ENCODE assay signal across 27 cellular contexts in the genomic region with DNA sequence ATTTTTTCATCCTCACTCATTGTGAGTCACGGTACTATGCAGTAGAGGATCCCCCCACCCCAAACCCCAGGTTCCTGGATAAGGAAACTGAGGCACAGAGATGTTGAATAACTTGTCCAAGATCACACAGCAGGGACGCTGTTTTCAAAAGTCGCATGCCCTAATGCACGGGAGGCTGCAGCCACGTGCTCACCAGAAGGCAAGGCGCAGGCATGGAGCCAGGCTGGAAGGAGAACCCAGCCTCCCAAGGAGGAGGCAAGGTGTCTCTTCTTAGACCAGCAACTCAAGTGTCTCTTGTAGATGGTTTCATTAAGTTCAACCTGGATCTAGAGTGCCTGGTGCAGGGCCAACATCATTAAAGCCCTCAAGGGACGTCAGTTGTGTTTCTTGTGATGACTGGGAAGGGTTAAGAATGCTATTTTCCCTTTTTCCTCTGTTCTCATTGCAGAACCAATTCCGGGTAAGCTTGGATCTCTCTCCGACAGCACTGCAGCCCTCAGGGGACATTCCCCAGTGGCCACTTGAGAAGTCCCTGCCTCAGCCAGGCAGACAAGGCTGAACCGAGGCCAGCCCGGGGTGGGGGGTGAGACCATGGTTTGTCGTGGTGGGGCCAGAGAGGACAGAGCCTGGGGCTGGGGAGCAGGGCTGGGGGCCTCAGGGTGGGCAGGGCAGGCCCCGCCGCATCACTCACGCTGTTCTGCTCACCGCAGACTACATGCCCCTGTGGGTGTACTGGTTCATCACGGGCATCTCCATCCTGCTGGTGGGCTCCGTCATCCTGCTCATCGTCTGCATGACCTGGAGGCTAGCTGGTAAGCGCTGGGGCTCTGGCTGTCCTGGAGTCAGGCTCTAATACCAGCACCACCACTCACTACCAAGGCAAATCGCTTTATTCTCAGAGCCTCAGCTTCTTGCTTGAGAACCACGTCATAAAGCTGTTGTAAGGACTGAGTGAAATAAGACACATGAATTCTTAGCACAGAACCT. TPM values are rescaled to one million over a fixed set of nuclear protein-coding genes. Genes with fewer than 3 reads are reported as not detected.
DNase-seq lines count a peak whose midpoint lies in the region; ATAC-seq, FAIRE-seq and TF ChIP-seq lines count a peak whose summit lies in the region.
"Had no signal": no experiment of that assay in that cellular context is flagged by ENCODE, and none has a peak within 500 bp of the region (broad histone marks: within the 10 kb centered on the region; RNA-seq: fewer than 3 reads in every experiment).

No MANE protein-coding gene starts in this region.

- no peak for TF ChIP-seq RAD21 in H1 (IDR thresholded peaks at IDR 0.05 in 1 of 2, conservative IDR thresholded peaks at IDR 0.05 in 1 of 2; ENCODE audit: low read depth in 2 of 2, low read length in 2 of 2)

- no peak overlapping the region for H3K56ac ChIP-seq in H1 (replicated peaks; ENCODE audit: insufficient read length, low read depth, low read length)

- FAIRE-seq in H1 (lab: Jason Lieb, UNC): no peak

- DNase-seq in T-helper 2 cell treated with Interferon-gamma antibody and Interleukin-4, amounts not matched to agents 5 μg/mL and 100 μg/mL, for 36 hours (ENCODE audit: low spot score): no peak
- DNase-seq in T-helper 2 cell (no peak), natural killer cell (no peak), H1 (ENCODE audit: low read depth in 1 of 2, low spot score in 2 of 2) (no peak), upper lobe of right lung (peak; percentile 41), HEK293T (ENCODE audit: extremely low spot score) (no peak), C1 segment of cervical spinal cord (lab: John Stamatoyannopoulos, UW) (no peak)
- peak; percentile 32 for DNase-seq in natural killer cell treated with Interleukin-12 subunit alpha and Interleukin-12 subunit beta and Interleukin-15 and Interleukin-18, amount 100 ng/mL, for 72 hours (ENCODE audit: low spot score)
- DNase-seq: adrenal gland; brain microvascular endothelial cell; Caco-2; DND-41; effector memory CD8-positive, alpha-beta T cell; foreskin melanocyte; GOT3; left colon; MV-4-11; NCI-H1694; NCI-H510A; occipital lobe; SHP77; stimulated activated CD4-positive, alpha-beta T cell treated with anti-CD3 and anti-CD28 coated beads, Interleukin-4, amount 100 ng/mL, for 1 hour; stimulated activated naive B cell treated with anti-CD40 and anti-IgM and Interleukin-4, amounts not matched to agents 10 μg/mL and 1 μg/mL and 100 μg/mL, for 72 hours had no signal

- no peak overlapping the region for H2BK5ac ChIP-seq in H1 (ENCODE audit: low read depth, low read length)

- no peak overlapping the region for H3K4me2 ChIP-seq in H1 (ENCODE audit: insufficient read depth in 1 of 2, low read depth in 2 of 2, low read length in 2 of 2)

- no peak for TF ChIP-seq POLR2A in H1 (IDR thresholded peaks at IDR 0.05; ENCODE audit: control extremely low read depth in 1 of 2, low read depth in 2 of 2, low read length in 2 of 2)

- H3K9me3 Mint-ChIP-seq in T-helper 2 cell treated with Interferon-gamma antibody and Interleukin-4, amounts not matched to agents 5 μg/mL and 100 μg/mL, for 36 hours: no peaks in the 10 kb centered on the region
- H3K9me3 Mint-ChIP-seq in natural killer cell treated with Interleukin-12 subunit alpha and Interleukin-12 subunit beta and Interleukin-15 and Interleukin-18, amount 100 ng/mL, for 72 hours: no peaks in the 10 kb centered on the region
- H3K9me3 Mint-ChIP-seq in natural killer cell: no peaks in the 10 kb centered on the region
- H3K9me3 Mint-ChIP-seq: effector memory CD8-positive, alpha-beta T cell; memory B cell; stimulated activated naive B cell treated with anti-CD40 and anti-IgM and Interleukin-4, amounts not matched to agents 10 μg/mL and 1 μg/mL and 100 μg/mL, for 72 hours had no signal

- no peak overlapping the region for H3K9ac ChIP-seq in H1 (replicated peaks in 1 of 4; ENCODE audit: extremely low read depth in 1 of 4, low read depth in 3 of 4, low read length in 3 of 4)

- no peak overlapping the region for H3K18ac ChIP-seq in H1 (ENCODE audit: extremely low read depth, low read length)

- H2BK120ac ChIP-seq in H1 (replicated peaks; ENCODE audit: low read depth, low read length): no peak overlapping the region

- POLR2A ChIA-PET in H1 (lab: Charles Lee; ENCODE audit: partially characterized antibody): no interaction called here
- POLR2A ChIA-PET in HEK293T (lab: Yijun Ruan, JAX): no interaction called here

- no peak overlapping the region for H4K5ac ChIP-seq in H1 (ENCODE audit: insufficient read length, low read depth, low read length)

- H3K23ac ChIP-seq in H1 (ENCODE audit: insufficient read length): no peak overlapping the region

- H4K8ac ChIP-seq in H1 (ENCODE audit: extremely low read depth, insufficient read depth, low read length): no peak overlapping the region

- peaks cover 73% of the 10 kb centered on the region for H3K36me3 Mint-ChIP-seq in T-helper 2 cell treated with Interferon-gamma antibody and Interleukin-4, amounts not matched to agents 5 μg/mL and 100 μg/mL, for 36 hours (ENCODE audit: low read depth)
- peaks cover 21% of the 10 kb centered on the region for H3K36me3 Mint-ChIP-seq in natural killer cell treated with Interleukin-12 subunit alpha and Interleukin-12 subunit beta and Interleukin-15 and Interleukin-18, amount 100 ng/mL, for 72 hours
- peaks cover 20% of the 10 kb centered on the region for H3K36me3 Mint-ChIP-seq in natural killer cell

- H3K79me1 ChIP-seq in H1 (ENCODE audit: low read depth, low read length): no peaks in the 10 kb centered on the region; the same call in 1 of the 2 replicates

- H3K23me2 ChIP-seq in H1 (ENCODE audit: low read depth, low read length): no peaks in the 10 kb centered on the region

- H3K27ac Mint-ChIP-seq in T-helper 2 cell treated with Interferon-gamma antibody and Interleukin-4, amounts not matched to agents 5 μg/mL and 100 μg/mL, for 36 hours: peak overlapping the region; percentile 26
- peak overlapping the region in 1 of 2 donors; percentile 87 for H3K27ac Mint-ChIP-seq in natural killer cell treated with Interleukin-12 subunit alpha and Interleukin-12 subunit beta and Interleukin-15 and Interleukin-18, amount 100 ng/mL, for 72 hours
- H3K27ac Mint-ChIP-seq in natural killer cell: no peak overlapping the region
- H3K27ac Mint-ChIP-seq: memory B cell; stimulated activated naive B cell treated with anti-CD40 and anti-IgM and Interleukin-4, amounts not matched to agents 10 μg/mL and 1 μg/mL and 100 μg/mL, for 72 hours had no signal

- H3K79me2 ChIP-seq in H1 (ENCODE audit: control insufficient read depth in 1 of 2, insufficient read depth in 2 of 2, low read length in 2 of 2): no peaks in the 10 kb centered on the region

- H3K4me3 Mint-ChIP-seq in T-helper 2 cell treated with Interferon-gamma antibody and Interleukin-4, amounts not matched to agents 5 μg/mL and 100 μg/mL, for 36 hours: peak overlapping the region; percentile 18
- H3K4me3 Mint-ChIP-seq in natural killer cell treated with Interleukin-12 subunit alpha and Interleukin-12 subunit beta and Interleukin-15 and Interleukin-18, amount 100 ng/mL, for 72 hours: peak overlapping the region; percentile 22
- H3K4me3 Mint-ChIP-seq in natural killer cell: no peak overlapping the region
- H3K4me3 Mint-ChIP-seq: memory B cell had no signal

- no peaks in the 10 kb centered on the region for H3K4me1 ChIP-seq in H1 (replicated peaks in 1 of 4; ENCODE audit: control insufficient read depth in 3 of 4, insufficient read depth in 4 of 4, low read length in 3 of 4)
- peaks cover 14% of the 10 kb centered on the region for H3K4me1 ChIP-seq in upper lobe of right lung
- H3K4me1 ChIP-seq: adrenal gland, Caco-2, tibial artery had no signal

- no peak overlapping the region for H2AFZ ChIP-seq in H1 (ENCODE audit: low read length)

- no peak overlapping the region for H2AK5ac ChIP-seq in H1 (ENCODE audit: low read depth, low read length)

- TF ChIP-seq EP300 in H1 (IDR thresholded peaks at IDR 0.05; ENCODE audit: borderline replicate concordance in 1 of 2, low read depth in 2 of 2, low read length in 2 of 2): no peak

- H3K36me3 ChIP-seq in H1 (ENCODE audit: control insufficient read depth in 2 of 4, insufficient read depth in 4 of 4, low read length in 3 of 4) (peaks cover 0 to 11% (median 2%) of the 10 kb centered on the region in 4 experiments; a peak in 1 of 8 replicates), upper lobe of right lung (peaks cover 88% of the 10 kb centered on the region)

- no peak overlapping the region for H3K27ac ChIP-seq in H1 (ENCODE audit: low read depth, low read length)
- no peak overlapping the region for H3K27ac ChIP-seq in upper lobe of right lung
- H3K27ac ChIP-seq: 22Rv1, brain microvascular endothelial cell, esophagus muscularis mucosa, tibial artery had no signal

- no peak overlapping the region for H3K4ac ChIP-seq in H1 (replicated peaks; ENCODE audit: insufficient read length, low read depth, low read length)

- TF ChIP-seq CTCF in natural killer cell (IDR thresholded peaks at IDR 0.05) (no peak), H1 (IDR thresholded peaks at IDR 0.05; ENCODE audit: control extremely low read depth in 1 of 3, insufficient read depth in 1 of 3, low read depth in 1 of 3, low read length in 3 of 3) (no peak), upper lobe of right lung (IDR thresholded peaks at IDR 0.05) (no peak)

- WGBS in H1 (ENCODE audit: extremely low coverage in 1 of 2, insufficient coverage in 1 of 2, insufficient read length in 1 of 2, insufficient replicate concordance in 2 of 2, low coverage in 1 of 2, low lambda C conversion rate in 2 of 2, missing lambda C conversion rate in 1 of 2), 2 experiments: 91% methylated on average over 22 of the region's 22 CpGs; no CpG with 5 or more reads in 1 of the 2 experiments

- no peak overlapping the region for H3K14ac ChIP-seq in H1 (ENCODE audit: insufficient read length)

- H3K27me3 ChIP-seq in H1 (replicated peaks in 1 of 4; ENCODE audit: control insufficient read depth in 3 of 4, extremely low read depth in 1 of 4, insufficient read depth in 3 of 4, low read length in 3 of 4) (no peaks in the 10 kb centered on the region), upper lobe of right lung (no peaks in the 10 kb centered on the region)
- H3K27me3 ChIP-seq: adrenal gland, brain microvascular endothelial cell, esophagus muscularis mucosa, tibial artery had no signal

- H3K27me3 Mint-ChIP-seq in T-helper 2 cell treated with Interferon-gamma antibody and Interleukin-4, amounts not matched to agents 5 μg/mL and 100 μg/mL, for 36 hours (ENCODE audit: low read depth): no peaks in the 10 kb centered on the region
- H3K27me3 Mint-ChIP-seq in natural killer cell treated with Interleukin-12 subunit alpha and Interleukin-12 subunit beta and Interleukin-15 and Interleukin-18, amount 100 ng/mL, for 72 hours: peaks cover 0 to 5% of the 10 kb centered on the region in 2 donors
- H3K27me3 Mint-ChIP-seq in natural killer cell (ENCODE audit: low read depth in 2 of 2): no peaks in the 10 kb centered on the region
- H3K27me3 Mint-ChIP-seq: effector memory CD8-positive, alpha-beta T cell; memory B cell; stimulated activated naive B cell treated with anti-CD40 and anti-IgM and Interleukin-4, amounts not matched to agents 10 μg/mL and 1 μg/mL and 100 μg/mL, for 72 hours had no signal

- no peak overlapping the region for H2BK20ac ChIP-seq in H1 (ENCODE audit: low read length)

- CTCF ChIA-PET in H1 (lab: Charles Lee; ENCODE audit: partially characterized antibody) (interaction anchor here (0.7 to 4.2 kb wide), 7 partner anchors 9 to 31 kb away, joined by 3 to 35 read pairs (median 9); no protein-coding TSS in a partner anchor), HEK293T (lab: Yijun Ruan, JAX) (no interaction called here)

- no peak overlapping the region for H4K91ac ChIP-seq in H1 (replicated peaks; ENCODE audit: insufficient read length, low read length)

- H3K4me1 Mint-ChIP-seq in T-helper 2 cell treated with Interferon-gamma antibody and Interleukin-4, amounts not matched to agents 5 μg/mL and 100 μg/mL, for 36 hours (ENCODE audit: low read depth): peaks cover 41% of the 10 kb centered on the region
- peaks cover 23 to 25% of the 10 kb centered on the region in 2 donors for H3K4me1 Mint-ChIP-seq in natural killer cell treated with Interleukin-12 subunit alpha and Interleukin-12 subunit beta and Interleukin-15 and Interleukin-18, amount 100 ng/mL, for 72 hours (ENCODE audit: low read depth in 2 of 2)
- peaks cover 10 to 23% of the 10 kb centered on the region in 2 donors for H3K4me1 Mint-ChIP-seq in natural killer cell

- ATAC-seq in natural killer cell treated with Interleukin-12 subunit alpha and Interleukin-12 subunit beta and Interleukin-15 and Interleukin-18, amount 100 ng/mL, for 72 hours: no peak
- no peak for ATAC-seq in natural killer cell
- ATAC-seq in upper lobe of right lung: no peak
- ATAC-seq: left colon had no signal

- H3K4me3 ChIP-seq in H1 (ENCODE audit: extremely low read depth in 1 of 4, insufficient read depth in 2 of 4, low read depth in 3 of 4, low read length in 4 of 4) (no peak overlapping the region), upper lobe of right lung (no peak overlapping the region)
- H3K4me3 ChIP-seq: adrenal gland, esophagus muscularis mucosa, tibial artery had no signal

- peak overlapping the region; percentile 75; the same call in 1 of the 2 replicates for H2BK15ac ChIP-seq in H1 (ENCODE audit: low read length)

- H3K9me3 ChIP-seq in H1 (ENCODE audit: insufficient read depth in 2 of 2, low read depth in 1 of 2, low read length in 1 of 2) (no peaks in the 10 kb centered on the region), upper lobe of right lung (no peaks in the 10 kb centered on the region)
- H3K9me3 ChIP-seq: adrenal gland, Caco-2, esophagus muscularis mucosa, tibial artery had no signal

- no peaks in the 10 kb centered on the region for H4K20me1 ChIP-seq in H1 (replicated peaks in 1 of 2; ENCODE audit: control insufficient read depth in 1 of 2, insufficient read depth in 2 of 2, low read length in 2 of 2)

- no peak overlapping the region for H2BK12ac ChIP-seq in H1 (ENCODE audit: low read depth, low read length)

- intact Hi-C loops in natural killer cell (cut with micrococcal nuclease): no loop called here
- intact Hi-C loops in upper lobe of right lung (cut with DNase I): no loop called here

RNA-seq across cellular contexts. Expression of a gene that starts 15.7 kb away (rescaled TPM):
- total RNA-seq in natural killer cell treated with Interleukin-12 subunit alpha and Interleukin-12 subunit beta and Interleukin-15 and Interleukin-18, amount 100 ng/mL, for 72 hours: under 1 TPM; 0.14 to 0.31 TPM
- total RNA-seq in natural killer cell (under 1 TPM in 2 of 3 donors, not detected in 1; 0.18 to 0.35 TPM), upper lobe of right lung (2.1 TPM)
- 6.7 and 6.9 TPM in 2 replicates for total RNA-seq in H1 (2021; fragmentation: NEBNext Ultra II Directional; extraction: Animal tissue kit (Norgen Biotek cat#: 25700))
- 4.3 and 4.9 TPM in 2 replicates for polyA plus RNA-seq in H1 (2011; rRNA removed)
- 2.8 TPM for polyA plus RNA-seq in H1 (2011; cell fraction: cytosol; rRNA removed)
- polyA plus RNA-seq in H1 (2011; cell fraction: nucleus; rRNA removed): 4.8 TPM
- polyA plus RNA-seq in H1 (2012, experiment 1 of 2): 5.9 to 7.5 TPM (median 6.1 TPM) in 4 replicates
- polyA plus RNA-seq in H1 (2012, experiment 2 of 2): 7.4 TPM
- 7.1 TPM for polyA plus RNA-seq in H1 (2013, experiment 1 of 2)
- polyA plus RNA-seq in H1 (2013, experiment 2 of 2): 8.0 TPM
- 4.7 and 6.0 TPM in 2 replicates for polyA minus RNA-seq in H1 (2011; rRNA and poly(A)+ RNA removed)
- 3.7 TPM for polyA minus RNA-seq in H1 (2011; cell fraction: cytosol; rRNA and poly(A)+ RNA removed)
- polyA minus RNA-seq in H1 (2011; cell fraction: nucleus; rRNA and poly(A)+ RNA removed): 3.5 TPM

RNA-seq across cellular contexts. Expression of a gene that starts 20.6 kb away (rescaled TPM):
- 10 to 100 TPM; 26.5 to 70.5 TPM for total RNA-seq in natural killer cell treated with Interleukin-12 subunit alpha and Interleukin-12 subunit beta and Interleukin-15 and Interleukin-18, amount 100 ng/mL, for 72 hours
- total RNA-seq in natural killer cell (10 to 100 TPM; 22.1 to 42.6 (median 28.7) TPM), upper lobe of right lung (49.8 TPM)
- 7.1 and 9.9 TPM in 2 replicates for total RNA-seq in H1 (2021; fragmentation: NEBNext Ultra II Directional; extraction: Animal tissue kit (Norgen Biotek cat#: 25700))
- 5.6 and 9.3 TPM in 2 replicates for polyA plus RNA-seq in H1 (2011; rRNA removed)
- polyA plus RNA-seq in H1 (2011; cell fraction: cytosol; rRNA removed): 5.3 TPM
- 9.2 TPM for polyA plus RNA-seq in H1 (2011; cell fraction: nucleus; rRNA removed)
- 3.9 to 4.6 TPM (median 4.5 TPM) in 4 replicates for polyA plus RNA-seq in H1 (2012, experiment 1 of 2)
- polyA plus RNA-seq in H1 (2012, experiment 2 of 2): 4.0 TPM
- 7.6 TPM for polyA plus RNA-seq in H1 (2013, experiment 1 of 2)
- 7.6 TPM for polyA plus RNA-seq in H1 (2013, experiment 2 of 2)
- polyA minus RNA-seq in H1 (2011; rRNA and poly(A)+ RNA removed): 7.4 and 10.6 TPM in 2 replicates
- polyA minus RNA-seq in H1 (2011; cell fraction: cytosol; rRNA and poly(A)+ RNA removed): 3.4 TPM
- 5.5 TPM for polyA minus RNA-seq in H1 (2011; cell fraction: nucleus; rRNA and poly(A)+ RNA removed)

RNA-seq across cellular contexts. Expression of a gene that starts 53.6 kb away (rescaled TPM):
- 10 to 100 TPM; 29.6 to 32.7 TPM for total RNA-seq in natural killer cell treated with Interleukin-12 subunit alpha and Interleukin-12 subunit beta and Interleukin-15 and Interleukin-18, amount 100 ng/mL, for 72 hours
- total RNA-seq in natural killer cell (10 to 100 TPM; 12.0 to 16.5 (median 13.5) TPM), upper lobe of right lung (22.7 TPM)
- total RNA-seq in H1 (2021; fragmentation: NEBNext Ultra II Directional; extraction: Animal tissue kit (Norgen Biotek cat#: 25700)): 68.3 and 69.3 TPM in 2 replicates
- polyA plus RNA-seq in H1 (2011; rRNA removed): 123 and 147 TPM in 2 replicates
- polyA plus RNA-seq in H1 (2011; cell fraction: cytosol; rRNA removed): 121 TPM
- polyA plus RNA-seq in H1 (2011; cell fraction: nucleus; rRNA removed): 165 TPM
- polyA plus RNA-seq in H1 (2012, experiment 1 of 2): 62.7 to 92.1 TPM (median 86.3 TPM) in 4 replicates
- polyA plus RNA-seq in H1 (2012, experiment 2 of 2): 63.8 TPM
- polyA plus RNA-seq in H1 (2013, experiment 1 of 2): 48.6 TPM
- 47.6 TPM for polyA plus RNA-seq in H1 (2013, experiment 2 of 2)
- 31.1 and 42.4 TPM in 2 replicates for polyA minus RNA-seq in H1 (2011; rRNA and poly(A)+ RNA removed)
- 43.2 TPM for polyA minus RNA-seq in H1 (2011; cell fraction: cytosol; rRNA and poly(A)+ RNA removed)
- polyA minus RNA-seq in H1 (2011; cell fraction: nucleus; rRNA and poly(A)+ RNA removed): 37.5 TPM

Comparison
In these comparisons a context has a peak if more than half of its experiments do, and no peak if none do; other contexts are left out.
1. DNase-seq: peak in natural killer cell treated with Interleukin-12 subunit alpha and Interleukin-12 subunit beta and Interleukin-15 and Interleukin-18, amount 100 ng/mL, for 72 hours (single experiment) and upper lobe of right lung (single experiment); none in T-helper 2 cell treated with Interferon-gamma antibody and Interleukin-4, amounts not matched to agents 5 μg/mL and 100 μg/mL, for 36 hours (single experiment), T-helper 2 cell (0 of 5), natural killer cell (single experiment), H1 (0 of 2), HEK293T (single experiment) and C1 segment of cervical spinal cord (0 of 14).